9 cellular contexts compared by ENCODE assay signal in the genomic region with DNA sequence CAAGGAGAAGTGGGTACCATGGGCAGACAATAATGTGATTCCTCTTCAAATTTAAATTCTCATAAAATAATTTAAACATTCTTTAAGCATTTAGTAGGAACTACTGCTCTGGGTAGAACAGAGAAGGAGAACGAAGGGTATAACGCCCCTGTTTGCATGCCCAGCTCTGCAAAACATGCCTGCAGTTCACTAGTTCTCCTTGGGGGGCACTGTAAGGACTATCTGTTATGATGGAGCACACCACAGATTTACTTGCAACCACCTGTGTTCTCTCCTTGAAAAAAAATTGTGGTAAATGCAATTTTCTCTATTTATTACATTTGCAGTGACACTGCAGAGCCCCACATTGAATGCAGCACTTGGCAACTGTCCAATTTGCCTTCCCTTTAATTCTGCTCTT.
DNase-seq lines count a peak whose midpoint lies in the region; ATAC-seq, FAIRE-seq and TF ChIP-seq lines count a peak whose summit lies in the region.
"Had no signal": no experiment of that assay in that cellular context is flagged by ENCODE, and none has a peak within 500 bp of the region (broad histone marks: within the 10 kb centered on the region; RNA-seq: fewer than 3 reads in every experiment).

No MANE protein-coding gene starts in this region.

- H3K4me3 Mint-ChIP-seq in neural crest cell: no peak overlapping the region

- CTCF ChIA-PET in Panc1 (lab: Charles Lee): no interaction called here

- H3K4me1 Mint-ChIP-seq in neural crest cell: peaks cover 5% of the 10 kb centered on the region

- no peak overlapping the region for H3K4me3 ChIP-seq in HFF-Myc (replicated peaks; ENCODE audit: low read depth, low read length)
- no peak overlapping the region for H3K4me3 ChIP-seq in Panc1 (ENCODE audit: low read depth in 2 of 2, low read length in 2 of 2)

- BruUV-seq in Panc1 (replicated peaks; lab: Mats Ljungman, UMichigan): no TSS peak

- 0 out of 2 replicates have a peak, but pooled peaks cover 2% of the 10 kb centered on the region for H3K9me3 ChIP-seq in Panc1 (ENCODE audit: control insufficient read depth, insufficient read depth, low read depth, low read length)

- DNase-seq in NCI-H748 (lab: John Stamatoyannopoulos, UW; ENCODE audit: unreplicated experiment) (peak; percentile 9), NCI-H748 treated with DMSO at 0.1 percent for 48 hours (lab: John Stamatoyannopoulos, UW) (no peak), HFF-Myc (ENCODE audit: extremely low read depth, low read depth) (no peak), Panc1 (ENCODE audit: low read depth, low spot score) (no peak), neural crest cell (ENCODE audit: low read depth, low spot score) (peak; percentile 10), GM19239 (ENCODE audit: insufficient read length, low spot score) (no peak), NCI-H510A treated with DMSO at 0.1 percent for 48 hours (lab: John Stamatoyannopoulos, UW) (no peak)
- DNase-seq: C1 segment of cervical spinal cord had no signal

- no peak for FAIRE-seq in GM19239 (lab: Jason Lieb, UNC)

- in situ Hi-C loops in Panc1 (cut with HindIII; ENCODE audit: low pct_unique_long_range_greater_than_20kb, low sequenced_read_pairs): no loop called here

- H3K36me3 Mint-ChIP-seq in neural crest cell (ENCODE audit: low read depth): no peaks in the 10 kb centered on the region

- H3K4me1 ChIP-seq in Panc1 (ENCODE audit: control insufficient read depth, insufficient read depth, low read length): no peaks in the 10 kb centered on the region

- POLR2A ChIA-PET in Panc1 (lab: Charles Lee): no interaction called here

- no peaks in the 10 kb centered on the region for H3K36me3 ChIP-seq in Panc1 (ENCODE audit: control insufficient read depth, insufficient read depth, low read length)

- no peaks in the 10 kb centered on the region for H3K27me3 Mint-ChIP-seq in neural crest cell (ENCODE audit: low read depth)

- intact Hi-C loops in Panc1 (cut with micrococcal nuclease; ENCODE audit: unreplicated experiment): no loop called here

- no peak overlapping the region for H3K27ac Mint-ChIP-seq in neural crest cell (ENCODE audit: unreplicated experiment)

- no peak overlapping the region for H3K27ac ChIP-seq in Panc1 (ENCODE audit: low read length)

- no peaks in the 10 kb centered on the region for H3K27me3 ChIP-seq in Panc1 (ENCODE audit: control insufficient read depth, insufficient read depth, low read length)

- H3K9me3 Mint-ChIP-seq in neural crest cell: no peaks in the 10 kb centered on the region

- TF ChIP-seq CTCF in HFF-Myc (IDR thresholded peaks at IDR 0.05; ENCODE audit: low read depth, low read length, missing control alignments) (peak; percentile 53), Panc1 (IDR thresholded peaks at IDR 0.05) (peak; percentile 73), neural crest cell (conservative IDR thresholded peaks at IDR 0.05) (peak; percentile 51)

- no peak for ATAC-seq in Panc1
- no peak for ATAC-seq in HG02763 (IDR thresholded peaks at IDR 0.05; ENCODE audit: unreplicated experiment)

Comparison
In these comparisons a context has a peak if more than half of its experiments do, and no peak if none do; other contexts are left out.
1. DNase-seq: peak in NCI-H748 (single experiment) and neural crest cell (single experiment); none in NCI-H748 treated with DMSO at 0.1 percent for 48 hours (single experiment), HFF-Myc (single experiment), Panc1 (single experiment), GM19239 (single experiment) and NCI-H510A treated with DMSO at 0.1 percent for 48 hours (single experiment).
2. Peak in every context shown above with its lines, with median percentiles within 50 percentile points of each other: CTCF ChIP-seq.